In the genomic region with DNA sequence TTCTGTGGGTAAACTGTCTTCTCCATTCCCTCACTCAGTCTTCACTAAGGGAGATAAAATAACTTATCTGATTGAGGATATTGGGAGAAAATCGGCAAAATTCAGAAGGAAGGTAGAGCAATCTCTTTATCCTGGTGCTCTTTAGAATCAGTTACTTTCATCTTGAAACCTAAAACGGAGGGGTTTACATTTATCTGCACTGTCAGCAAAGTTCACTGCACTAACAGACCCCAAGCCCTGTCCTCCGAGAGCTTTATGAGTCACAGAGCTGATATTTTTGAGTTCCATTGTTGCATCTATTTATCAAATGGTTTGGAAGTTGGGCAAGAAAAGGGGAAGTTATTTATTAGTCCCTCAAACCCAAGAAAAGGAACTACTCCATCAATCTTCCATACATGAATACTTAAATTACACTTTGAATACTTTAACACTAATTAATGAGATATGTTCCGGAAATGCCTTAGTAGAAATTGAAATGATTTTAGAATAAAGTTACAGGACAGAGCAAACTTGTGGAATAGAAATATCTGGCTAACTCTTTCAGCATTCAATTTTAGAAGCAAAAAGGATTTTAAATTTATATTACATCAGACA, we compare ENCODE assay signal across 16 cellular contexts. TPM values are rescaled to one million over a fixed set of nuclear protein-coding genes. Genes with fewer than 3 reads are reported as not detected.
"Had no signal": no experiment of that assay in that cellular context is flagged by ENCODE, and none has a peak within 500 bp of the region (broad histone marks: within the 10 kb centered on the region; RNA-seq: fewer than 3 reads in every experiment).

No MANE protein-coding gene starts in this region.

- H3K4me3 ChIP-seq: cardiac muscle cell, esophagus muscularis mucosa, lung, transverse colon had no signal

- H3K4me3 Mint-ChIP-seq: activated naive CD4-positive, alpha-beta T cell treated with anti-CD3 and anti-CD28 coated beads for 36 hours; immature natural killer cell; naive B cell; stimulated activated naive B cell treated with anti-CD40 and anti-IgM and Interleukin-4, amounts not matched to agents 10 μg/mL and 1 μg/mL and 100 μg/mL, for 72 hours; T-helper 2 cell treated with Interferon-gamma antibody and Interleukin-4, amounts not matched to agents 5 μg/mL and 100 μg/mL, for 36 hours had no signal

- H3K27me3 ChIP-seq: cardiac muscle cell, esophagus muscularis mucosa, transverse colon had no signal

- H3K36me3 ChIP-seq: cardiac muscle cell, esophagus muscularis mucosa, transverse colon, WERI-Rb-1 had no signal

- ATAC-seq: left cardiac atrium; right cardiac atrium; stimulated activated naive B cell treated with anti-CD40 and anti-IgM and Interleukin-4, amounts not matched to agents 10 μg/mL and 1 μg/mL and 100 μg/mL, for 72 hours had no signal

- H3K4me1 Mint-ChIP-seq: immature natural killer cell, naive B cell had no signal

- H3K27ac Mint-ChIP-seq: activated naive CD4-positive, alpha-beta T cell treated with anti-CD3 and anti-CD28 coated beads for 36 hours; immature natural killer cell; naive B cell; progenitor cell of endocrine pancreas; T-helper 2 cell treated with Interferon-gamma antibody and Interleukin-4, amounts not matched to agents 5 μg/mL and 100 μg/mL, for 36 hours had no signal

- H3K27me3 Mint-ChIP-seq: progenitor cell of endocrine pancreas had no signal

- H3K9me3 ChIP-seq: esophagus muscularis mucosa, transverse colon had no signal

- DNase-seq: activated CD4-positive, alpha-beta T cell treated with anti-CD3 and anti-CD28 coated beads for 4 hours; activated naive CD4-positive, alpha-beta T cell treated with anti-CD3 and anti-CD28 coated beads for 36 hours; glutamatergic neuron; immature natural killer cell; left cardiac atrium; naive B cell; occipital lobe; right cardiac atrium; stimulated activated naive B cell treated with anti-CD40 and anti-IgM and Interleukin-4, amounts not matched to agents 10 μg/mL and 1 μg/mL and 100 μg/mL, for 72 hours; transverse colon; WERI-Rb-1 had no signal

- H3K36me3 Mint-ChIP-seq: naive B cell; stimulated activated naive B cell treated with anti-CD40 and anti-IgM and Interleukin-4, amounts not matched to agents 10 μg/mL and 1 μg/mL and 100 μg/mL, for 72 hours had no signal

RNA-seq across cellular contexts. Expression of a gene that starts 55.5 kb away (rescaled TPM):
- total RNA-seq: activated naive CD4-positive, alpha-beta T cell treated with anti-CD3 and anti-CD28 coated beads for 36 hours had no signal
